1 cellular context compared by ENCODE assay signal in the genomic region with DNA sequence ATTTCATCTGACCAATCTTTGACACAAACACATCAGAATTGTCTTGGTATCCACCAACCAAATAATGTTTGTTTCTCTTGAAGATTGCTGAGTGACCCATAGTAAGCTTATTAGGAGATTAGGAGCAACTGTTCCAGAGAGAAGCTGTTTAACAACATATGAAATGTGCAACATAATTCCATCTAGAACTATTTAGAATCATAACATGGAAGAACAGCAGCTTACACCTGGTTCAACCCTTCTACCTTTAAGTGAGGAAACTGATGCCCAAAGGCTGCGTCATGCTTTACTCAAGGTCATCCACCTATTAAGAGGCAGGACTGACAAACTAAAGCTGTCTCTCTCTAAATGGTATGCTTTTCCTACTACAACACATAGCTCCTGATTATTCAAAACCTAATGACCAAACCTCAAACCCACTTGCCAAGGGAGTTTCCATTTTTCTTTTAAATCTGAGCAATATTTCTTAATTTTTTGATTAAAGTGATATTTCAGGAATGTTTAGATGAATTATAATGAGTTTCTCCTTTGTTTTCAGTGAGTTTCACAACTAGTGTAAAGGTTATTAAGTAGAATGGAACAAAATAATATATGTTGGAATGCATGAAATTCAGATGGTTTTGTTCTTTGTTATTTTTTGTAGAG.
TF ChIP-seq lines count a peak whose summit lies in the region.

No MANE protein-coding gene starts in this region.

TF ChIP-seq in neural cell, 6 proteins besides CTCF, POLR2A, EP300 and RAD21 (continued from another document):
- no peak for TF ChIP-seq SMC3 (conservative IDR thresholded peaks at IDR 0.05; ENCODE audit: poor library complexity)
- no peak for TF ChIP-seq POLR2AphosphoS5 (IDR thresholded peaks at IDR 0.05)
